In genomic region chr4:40840985-40841571, GRCh38 we compare ENCODE assay signal across 8 cellular contexts.
DNase-seq lines count a peak whose midpoint lies in the region; ATAC-seq and TF ChIP-seq lines count a peak whose summit lies in the region.

No MANE protein-coding gene starts in this region.

- intact Hi-C loops in left lung (cut with DNase I): no loop called here

- H3K4me1 ChIP-seq in left lung: peaks cover 0 to 28% of the 10 kb centered on the region in 2 donors

- H3K27ac ChIP-seq in left lung: no peak overlapping the region

- peaks cover 14% of the 10 kb centered on the region for H3K36me3 Mint-ChIP-seq in chondrocyte (ENCODE audit: low read depth)

- H3K9me3 ChIP-seq in left lung: no peaks in the 10 kb centered on the region

- peak; percentile 84 for TF ChIP-seq CTCF in chondrocyte (IDR thresholded peaks at IDR 0.05)
- TF ChIP-seq CTCF in left lung (IDR thresholded peaks at IDR 0.05): peak; percentile 41 to 82

- no peaks in the 10 kb centered on the region for H3K9me3 Mint-ChIP-seq in chondrocyte (ENCODE audit: low read depth)

- peak; percentile 80 for ATAC-seq in GM18511 (IDR thresholded peaks at IDR 0.05; ENCODE audit: unreplicated experiment)
- peak; percentile 81 for ATAC-seq in HG03045 (IDR thresholded peaks at IDR 0.05; ENCODE audit: unreplicated experiment)
- ATAC-seq in left lung: peak; percentile 89
- no peak for ATAC-seq in HG03571 (IDR thresholded peaks at IDR 0.05; ENCODE audit: unreplicated experiment)

- H3K27me3 Mint-ChIP-seq in chondrocyte (ENCODE audit: low read depth): no peaks in the 10 kb centered on the region

- peak overlapping the region; percentile 89 for H3K27ac Mint-ChIP-seq in chondrocyte (ENCODE audit: unreplicated experiment)

- H3K4me3 ChIP-seq in left lung: no peak overlapping the region

- H3K27me3 ChIP-seq in left lung: no peaks in the 10 kb centered on the region

- peaks cover 0 to 3% of the 10 kb centered on the region in 2 donors for H3K36me3 ChIP-seq in left lung

- peak overlapping the region; percentile 39 for H3K4me3 Mint-ChIP-seq in chondrocyte (ENCODE audit: unreplicated experiment)

- DNase-seq in NCI-H2196 treated with DMSO at 0.1 percent for 48 hours (lab: John Stamatoyannopoulos, UW; ENCODE audit: unreplicated experiment): peak; percentile 86
- peak; percentile 45 for DNase-seq in activated CD4-positive, CD25-positive, alpha-beta regulatory T cell treated with anti-CD3 and anti-CD28 coated beads, Interleukin-2, amount 50 U/mL, for 16 hours (ENCODE audit: low read depth, low spot score)
- DNase-seq in chondrocyte (ENCODE audit: low spot score): no peak
- DNase-seq in left lung: peak; percentile 73 to 84
- peak; percentile 85 for DNase-seq in stimulated activated CD4-positive, alpha-beta T cell treated with anti-CD3 and anti-CD28 coated beads, Interleukin-4, amount 100 ng/mL, for 24 hours

- peaks cover 16% of the 10 kb centered on the region for H3K4me1 Mint-ChIP-seq in chondrocyte (ENCODE audit: low read depth)
